Comparison of ENCODE assay signal across 1 cellular context in the genomic region with DNA sequence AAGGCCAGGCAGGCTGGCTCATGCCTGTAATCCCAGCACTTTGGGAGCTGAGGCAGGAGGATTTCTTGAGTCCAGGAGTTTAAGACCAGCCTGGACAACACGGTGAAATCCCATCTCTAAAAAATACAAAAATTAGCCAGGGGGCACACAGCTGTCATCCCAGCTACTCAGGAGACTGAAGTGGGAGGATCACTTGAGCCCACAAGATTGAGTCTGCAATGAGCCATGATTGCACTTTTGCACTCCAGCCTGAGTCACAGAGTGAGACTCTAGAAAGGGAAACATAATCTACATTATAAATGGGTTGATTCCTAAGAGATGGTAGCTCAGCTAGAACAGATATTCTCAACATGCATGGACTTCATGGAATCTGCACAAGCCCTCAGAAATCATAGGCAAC.
TF ChIP-seq lines count a peak whose summit lies in the region.

No MANE protein-coding gene starts in this region.

TF ChIP-seq in IMR-90, 13 proteins besides CTCF, POLR2A, EP300 and RAD21:
- TF ChIP-seq MXI1 (IDR thresholded peaks at IDR 0.05; ENCODE audit: borderline replicate concordance, low read depth, low read length): no peak
- TF ChIP-seq CEBPB (IDR thresholded peaks at IDR 0.05; ENCODE audit: low read depth, low read length): 0 out of 2 replicates have a peak, but pooled peaks have one; percentile 10
TF ChIP-seq in IMR-90: peak in this region for 1.
